Comparison of ENCODE assay signal across 10 cellular contexts in the genomic region with DNA sequence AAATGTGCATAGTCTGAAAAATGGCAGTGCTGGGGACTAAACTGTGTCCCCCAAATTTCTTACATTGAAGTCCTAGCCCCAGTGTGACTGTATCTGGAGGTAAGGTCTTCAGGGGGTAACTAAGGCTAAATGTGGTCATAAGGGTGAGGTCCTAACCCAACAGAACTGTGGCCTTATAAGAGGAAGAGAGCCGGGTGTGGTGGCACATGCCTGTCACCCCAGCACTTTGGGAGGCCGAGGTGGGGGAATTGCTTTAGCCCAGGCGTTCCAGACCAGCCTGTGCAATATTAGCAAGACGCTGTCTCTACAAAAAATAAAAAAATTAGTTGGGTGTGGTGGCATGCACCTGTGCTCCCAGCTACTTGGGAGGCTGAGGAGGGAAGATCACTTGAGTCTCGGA. TPM values are rescaled to one million over a fixed set of nuclear protein-coding genes. Genes with fewer than 3 reads are reported as not detected.
DNase-seq lines count a peak whose midpoint lies in the region; ATAC-seq and TF ChIP-seq lines count a peak whose summit lies in the region.
"Had no signal": no experiment of that assay in that cellular context is flagged by ENCODE, and none has a peak within 500 bp of the region (broad histone marks: within the 10 kb centered on the region; RNA-seq: fewer than 3 reads in every experiment).

No MANE protein-coding gene starts in this region.

- no peak overlapping the region for H3K4me3 ChIP-seq in CD8-positive, alpha-beta T cell (ENCODE audit: low read depth, low read length)
- H3K4me3 ChIP-seq in spleen (no peak overlapping the region), MG63 (no peak overlapping the region)

- H3K27me3 Mint-ChIP-seq in CD8-positive, alpha-beta T cell (ENCODE audit: low read depth), result no peaks in the 10 kb centered on the region

- TF ChIP-seq CTCF in CD8-positive, alpha-beta T cell (IDR thresholded peaks at IDR 0.05), result no peak
- TF ChIP-seq CTCF in spleen (IDR thresholded peaks at IDR 0.05 in 8 of 11, conservative IDR thresholded peaks at IDR 0.05 in 3 of 11), result no peak

- no peaks in the 10 kb centered on the region for H3K9me3 Mint-ChIP-seq in CD8-positive, alpha-beta T cell
- H3K9me3 Mint-ChIP-seq in activated naive CD4-positive, alpha-beta T cell treated with anti-CD3 and anti-CD28 coated beads, Interleukin-2, amount 50 U/mL, for 72 hours, result no peaks in the 10 kb centered on the region

- WGBS in spleen, 5 donors, result 53 to 74% (median 55%) methylated on average over 5 of the region's 5 CpGs

- peaks cover 21% of the 10 kb centered on the region for H3K4me1 ChIP-seq in CD8-positive, alpha-beta T cell (ENCODE audit: insufficient read depth, low read length)
- H3K4me1 ChIP-seq in spleen, result peaks cover 0 to 41% (median 21%) of the 10 kb centered on the region in 6 donors

- POLR2A ChIA-PET in CD8-positive, alpha-beta T cell (lab: Charles Lee), result interaction anchor here (1.1 to 1.6 kb wide), 2 partner anchors 9 to 32 kb away, joined by 4 to 5 read pairs; partner anchors contain the start of gene PCID2

- peak; percentile 82 for ATAC-seq in CD8-positive, alpha-beta T cell
- peak in 1 of 2 donors; percentile 94 for ATAC-seq in activated naive CD4-positive, alpha-beta T cell treated with anti-CD3 and anti-CD28 coated beads, Interleukin-2, amount 50 U/mL, for 72 hours
- ATAC-seq in HG03095 (IDR thresholded peaks at IDR 0.05; ENCODE audit: unreplicated experiment), result no peak

- peak in 3 of 7 experiments; percentile 56 to 67 (median 63) for DNase-seq in CD8-positive, alpha-beta T cell
- DNase-seq in T-helper 9 cell (peak; percentile 55), spleen (peak; percentile 82), MG63 (no peak), NCI-H69 (lab: John Stamatoyannopoulos, UW) (no peak)
- DNase-seq in activated naive CD4-positive, alpha-beta T cell treated with anti-CD3 and anti-CD28 coated beads, Interleukin-2, amount 50 U/mL, for 72 hours (ENCODE audit: low spot score in 2 of 2), result no peak
- DNase-seq in effector CD8-positive, alpha-beta T cell (lab: John Stamatoyannopoulos, UW), result no peak
- DNase-seq: COR-L47 had no signal

- peak overlapping the region; percentile 94 for H3K27ac Mint-ChIP-seq in CD8-positive, alpha-beta T cell
- H3K27ac Mint-ChIP-seq in activated naive CD4-positive, alpha-beta T cell treated with anti-CD3 and anti-CD28 coated beads, Interleukin-2, amount 50 U/mL, for 72 hours, result peak overlapping the region; percentile 74 to 94

- peak overlapping the region; percentile 44 for H3K27ac ChIP-seq in CD8-positive, alpha-beta T cell (ENCODE audit: low read depth, low read length)
- H3K27ac ChIP-seq in spleen, result peak overlapping the region in 6 of 8 donors; percentile 15 to 80 (median 59)

- no peaks in the 10 kb centered on the region for H3K27me3 ChIP-seq in CD8-positive, alpha-beta T cell (ENCODE audit: insufficient read depth, low read length)
- H3K27me3 ChIP-seq in spleen (replicated peaks in 1 of 7) (no peaks in the 10 kb centered on the region), MG63 (no peaks in the 10 kb centered on the region)

- H3K9me3 ChIP-seq in CD8-positive, alpha-beta T cell (ENCODE audit: low read length), result no peaks in the 10 kb centered on the region
- H3K9me3 ChIP-seq in spleen (no peaks in the 10 kb centered on the region), MG63 (no peaks in the 10 kb centered on the region)

- intact Hi-C loops in CD8-positive, alpha-beta T cell (cut with DNase I, micrococcal nuclease), result no loop called here
- intact Hi-C loops in spleen (cut with DNase I; ENCODE audit: low total_unique reads), result no loop called here

- CTCF ChIA-PET in CD8-positive, alpha-beta T cell (lab: Charles Lee), result no interaction called here

- no peak for TF ChIP-seq POLR2A in spleen (IDR thresholded peaks at IDR 0.05)

- peak overlapping the region; percentile 30 for H3K4me3 Mint-ChIP-seq in CD8-positive, alpha-beta T cell

- H3K36me3 Mint-ChIP-seq in CD8-positive, alpha-beta T cell, result peaks cover 74% of the 10 kb centered on the region
- H3K36me3 Mint-ChIP-seq in activated naive CD4-positive, alpha-beta T cell treated with anti-CD3 and anti-CD28 coated beads, Interleukin-2, amount 50 U/mL, for 72 hours, result peaks cover 18 to 40% of the 10 kb centered on the region in 2 donors

- H3K36me3 ChIP-seq in CD8-positive, alpha-beta T cell (ENCODE audit: insufficient read depth, low read length), result peaks cover 32% of the 10 kb centered on the region
- peaks cover 5 to 92% (median 65%) of the 10 kb centered on the region in 6 donors for H3K36me3 ChIP-seq in spleen
- peaks cover 86% of the 10 kb centered on the region for H3K36me3 ChIP-seq in MG63

- peaks cover 24% of the 10 kb centered on the region for H3K4me1 Mint-ChIP-seq in CD8-positive, alpha-beta T cell (ENCODE audit: low read depth)

RNA-seq across cellular contexts. Expression of gene PROZ, which starts 17.8 kb away (rescaled TPM):
- total RNA-seq in CD8-positive, alpha-beta T cell, result not detected
- under 1 TPM in 1 of 2 donors, not detected in 1; 0.25 TPM for total RNA-seq in activated naive CD4-positive, alpha-beta T cell treated with anti-CD3 and anti-CD28 coated beads, Interleukin-2, amount 50 U/mL, for 72 hours
- not detected for total RNA-seq in spleen
- polyA plus RNA-seq in spleen, result under 1 TPM in 1 of 3 donors, not detected in 2; 0.11 TPM
- total RNA-seq in MG63 (2014; rRNA removed; shearing (Covaris generic); ENCODE audit: low replicate concordance), result not detected in 2 replicates
- total RNA-seq: MCF 10A had no signal

RNA-seq across cellular contexts. Expression of gene PCID2, which starts 32.2 kb away (rescaled TPM):
- total RNA-seq in CD8-positive, alpha-beta T cell, result 10 to 100 TPM; 30.5 to 34.1 TPM
- 10 to 100 TPM; 39.9 to 71.3 TPM for total RNA-seq in activated naive CD4-positive, alpha-beta T cell treated with anti-CD3 and anti-CD28 coated beads, Interleukin-2, amount 50 U/mL, for 72 hours
- total RNA-seq in spleen, result 10 to 100 TPM; 38.4 to 71.0 (median 49.9) TPM
- 10 to 100 TPM; 34.3 to 45.6 (median 41.2) TPM for polyA plus RNA-seq in spleen
- total RNA-seq in MG63 (2014; rRNA removed; shearing (Covaris generic); ENCODE audit: low replicate concordance), result 74.5 and 106 TPM in 2 replicates

RNA-seq across cellular contexts. Expression of gene CUL4A, which starts 33.1 kb away (rescaled TPM):
- total RNA-seq in CD8-positive, alpha-beta T cell, result 10 to 100 TPM; 53.8 to 58.7 TPM
- total RNA-seq in activated naive CD4-positive, alpha-beta T cell treated with anti-CD3 and anti-CD28 coated beads, Interleukin-2, amount 50 U/mL, for 72 hours, result 10 to 100 TPM; 59.7 to 87.1 TPM
- 10 to 100 TPM; 54.8 to 99.3 (median 70.1) TPM for total RNA-seq in spleen
- polyA plus RNA-seq in spleen, result 10 to 100 TPM; 24.4 to 35.6 (median 34.7) TPM
- 157 and 2,206 TPM in 2 replicates for total RNA-seq in MG63 (2014; rRNA removed; shearing (Covaris generic); ENCODE audit: low replicate concordance)

RNA-seq across cellular contexts. Expression of gene F10, which starts 53.7 kb away (rescaled TPM):
- not detected for total RNA-seq in CD8-positive, alpha-beta T cell
- total RNA-seq in activated naive CD4-positive, alpha-beta T cell treated with anti-CD3 and anti-CD28 coated beads, Interleukin-2, amount 50 U/mL, for 72 hours, result not detected
- 1 to 10 TPM; 1.6 to 6.4 (median 3.0) TPM for total RNA-seq in spleen
- polyA plus RNA-seq in spleen, result 1 to 10 TPM; 1.8 to 4.2 (median 2.0) TPM
- total RNA-seq in MG63 (2014; rRNA removed; shearing (Covaris generic); ENCODE audit: low replicate concordance), result not detected in 2 replicates
- total RNA-seq: MCF 10A had no signal

Comparison
In these comparisons a context has a peak if more than half of its experiments do, and no peak if none do; other contexts are left out.
1. DNase-seq: peak in T-helper 9 cell (single experiment) and spleen (single experiment); none in activated naive CD4-positive, alpha-beta T cell treated with anti-CD3 and anti-CD28 coated beads, Interleukin-2, amount 50 U/mL, for 72 hours (0 of 2), effector CD8-positive, alpha-beta T cell (single experiment), MG63 (single experiment) and NCI-H69 (single experiment).